In genomic region chr1:108592030-108592759, GRCh38 we compare ENCODE assay signal across 11 cellular contexts. TPM values are rescaled to one million over a fixed set of nuclear protein-coding genes. Genes with fewer than 3 reads are reported as not detected.
DNase-seq lines count a peak whose midpoint lies in the region; ATAC-seq, FAIRE-seq and TF ChIP-seq lines count a peak whose summit lies in the region.
"Had no signal": no experiment of that assay in that cellular context is flagged by ENCODE, and none has a peak within 500 bp of the region (broad histone marks: within the 10 kb centered on the region; RNA-seq: fewer than 3 reads in every experiment).

No MANE protein-coding gene starts in this region.

- WGBS in right lobe of liver (ENCODE audit: insufficient coverage, low coverage, low lambda C conversion rate, missing lambda C conversion rate): 77% methylated on average over 5 of the region's 5 CpGs
- 48% methylated on average over 5 of the region's 5 CpGs for WGBS in HepG2 (ENCODE audit: low lambda C conversion rate)

- TF ChIP-seq POLR2A in right lobe of liver (IDR thresholded peaks at IDR 0.05) (no peak), HepG2 (IDR thresholded peaks at IDR 0.05; ENCODE audit: insufficient read depth in 1 of 2, low read depth in 2 of 2, low read length in 2 of 2) (no peak), uterus (IDR thresholded peaks at IDR 0.05) (no peak)

- H3K9me3 ChIP-seq in right lobe of liver (no peaks in the 10 kb centered on the region), HepG2 (ENCODE audit: low read length) (no peaks in the 10 kb centered on the region), left lung (no peaks in the 10 kb centered on the region), uterus (no peaks in the 10 kb centered on the region)

- no TSS peak for BruUV-seq in HepG2 (replicated peaks; lab: Mats Ljungman, UMichigan)

- H3K4me3 Mint-ChIP-seq in activated CD4-positive, alpha-beta memory T cell treated with anti-CD3 and anti-CD28 coated beads for 36 hours: no peak overlapping the region

- TF ChIP-seq RAD21 in HepG2 (CRISPR knock-in tag; IDR thresholded peaks at IDR 0.05): no peak

- peaks cover 37% of the 10 kb centered on the region for H3K4me1 Mint-ChIP-seq in activated CD4-positive, alpha-beta memory T cell treated with anti-CD3 and anti-CD28 coated beads for 36 hours (ENCODE audit: low read depth)

- POLR2A ChIA-PET in HepG2 (lab: Yijun Ruan, JAX): no interaction called here
- POLR2A ChIA-PET in activated CD4-positive, alpha-beta memory T cell treated with anti-CD3 and anti-CD28 coated beads for 36 hours (lab: Charles Lee): no interaction called here

- no peak for DNase-seq in right lobe of liver
- no peak for DNase-seq in HepG2 (ENCODE audit: low spot score)
- peak; percentile 18 for DNase-seq in activated CD4-positive, alpha-beta memory T cell treated with anti-CD3 and anti-CD28 coated beads for 36 hours
- no peak for DNase-seq in left lung
- no peak for DNase-seq in uterus
- DNase-seq in NCI-H1930 (lab: John Stamatoyannopoulos, UW): no peak
- no peak for DNase-seq in NCI-H1694 (lab: John Stamatoyannopoulos, UW)
- DNase-seq: stimulated activated naive CD4-positive, alpha-beta T cell had no signal

- H3K36me3 Mint-ChIP-seq in activated CD4-positive, alpha-beta memory T cell treated with anti-CD3 and anti-CD28 coated beads for 36 hours: no peaks in the 10 kb centered on the region

- no peaks in the 10 kb centered on the region for H3K27me3 Mint-ChIP-seq in activated CD4-positive, alpha-beta memory T cell treated with anti-CD3 and anti-CD28 coated beads for 36 hours

- H3K27me3 ChIP-seq in right lobe of liver (no peaks in the 10 kb centered on the region), HepG2 (ENCODE audit: control insufficient read depth in 1 of 2, insufficient read depth in 2 of 2, low read length in 2 of 2) (no peaks in the 10 kb centered on the region), left lung (no peaks in the 10 kb centered on the region), uterus (no peaks in the 10 kb centered on the region)

- TF ChIP-seq EP300 in HepG2 (IDR thresholded peaks at IDR 0.05; ENCODE audit: low read depth in 2 of 2, low read length in 2 of 2) (no peak), HepG2 (CRISPR knock-in tag; IDR thresholded peaks at IDR 0.05; ENCODE audit: borderline replicate concordance) (no peak)

- no peak overlapping the region for H3K9ac ChIP-seq in HepG2 (ENCODE audit: insufficient read depth, low read depth, low read length)

- no peak overlapping the region for H3K27ac Mint-ChIP-seq in activated CD4-positive, alpha-beta memory T cell treated with anti-CD3 and anti-CD28 coated beads for 36 hours

- peak overlapping the region in 1 of 3 donors; percentile 2 for H3K27ac ChIP-seq in right lobe of liver
- H3K27ac ChIP-seq in HepG2 (ENCODE audit: extremely low read length, insufficient read depth, low read length): no peak overlapping the region
- peak overlapping the region; percentile 71 to 89 for H3K27ac ChIP-seq in left lung
- H3K27ac ChIP-seq in uterus: peak overlapping the region; percentile 30 to 65
- H3K27ac ChIP-seq: C4-2B had no signal

- no peak overlapping the region for H3K4me2 ChIP-seq in HepG2 (ENCODE audit: low read depth, low read length)

- no peaks in the 10 kb centered on the region for H4K20me1 ChIP-seq in HepG2 (ENCODE audit: insufficient read depth, low read length)

- intact Hi-C loops in right lobe of liver (cut with DNase I) (no loop called here), HepG2 (cut with micrococcal nuclease; ENCODE audit: unreplicated experiment) (no loop called here), left lung (cut with DNase I) (no loop called here), uterus (cut with DNase I; ENCODE audit: low total_unique reads) (no loop called here)
- intact Hi-C loops in activated CD4-positive, alpha-beta memory T cell treated with anti-CD3 and anti-CD28 coated beads for 36 hours (cut with micrococcal nuclease): no loop called here

- H3K4me1 ChIP-seq in right lobe of liver (no peaks in the 10 kb centered on the region), HepG2 (ENCODE audit: insufficient read depth, low read length) (no peaks in the 10 kb centered on the region), left lung (peaks cover 18 to 52% of the 10 kb centered on the region in 2 donors), uterus (peaks cover 0 to 5% of the 10 kb centered on the region in 2 donors)

- TF ChIP-seq CTCF in right lobe of liver (IDR thresholded peaks at IDR 0.05): no peak
- no peak for TF ChIP-seq CTCF in HepG2 (CRISPR knock-in tag; IDR thresholded peaks at IDR 0.05)
- no peak for TF ChIP-seq CTCF in left lung (IDR thresholded peaks at IDR 0.05)
- TF ChIP-seq CTCF in uterus (IDR thresholded peaks at IDR 0.05): no peak

- no peaks in the 10 kb centered on the region for H3K9me3 Mint-ChIP-seq in activated CD4-positive, alpha-beta memory T cell treated with anti-CD3 and anti-CD28 coated beads for 36 hours

- CTCF ChIA-PET in HepG2 (lab: Yijun Ruan, JAX; ENCODE audit: low intra/inter-chr PET ratio, low total read pairs): no interaction called here
- CTCF ChIA-PET in activated CD4-positive, alpha-beta memory T cell treated with anti-CD3 and anti-CD28 coated beads for 36 hours (lab: Charles Lee): interaction anchor here (1.0 to 2.4 kb wide), 3 partner anchors 32 to 52 kb away, joined by 3 to 9 read pairs (median 4); partner anchors contain the start of gene EEIG2

- peak in 3 of 4 donors; percentile 21 to 46 (median 34) for ATAC-seq in right lobe of liver
- ATAC-seq in HepG2: no peak
- ATAC-seq in left lung: peak; percentile 34
- ATAC-seq in HG03565 (IDR thresholded peaks at IDR 0.05; ENCODE audit: unreplicated experiment): no peak

- in situ Hi-C loops in HepG2 (cut with HindIII; ENCODE audit: extremely low pct_ligation_motif_present, low pct_unique_long_range_greater_than_20kb): no loop called here

- H3K79me2 ChIP-seq in HepG2 (ENCODE audit: insufficient read depth, low read length): no peaks in the 10 kb centered on the region

- H2AFZ ChIP-seq in HepG2 (ENCODE audit: low read length): no peak overlapping the region

- H3K36me3 ChIP-seq in right lobe of liver (no peaks in the 10 kb centered on the region), HepG2 (replicated peaks in 1 of 2; ENCODE audit: control insufficient read depth in 1 of 2, insufficient read depth in 2 of 2, low read length in 2 of 2) (no peaks in the 10 kb centered on the region), left lung (no peaks in the 10 kb centered on the region), uterus (no peaks in the 10 kb centered on the region)

- FAIRE-seq in HepG2 (lab: Jason Lieb, UNC): no peak
- FAIRE-seq: colon had no signal

- no peak overlapping the region for H3K4me3 ChIP-seq in right lobe of liver
- no peak overlapping the region for H3K4me3 ChIP-seq in HepG2 (replicated peaks in 1 of 3; ENCODE audit: insufficient read depth in 1 of 3, low read depth in 2 of 3, low read length in 3 of 3)
- H3K4me3 ChIP-seq in left lung: no peak overlapping the region
- H3K4me3 ChIP-seq in uterus: no peak overlapping the region

TF ChIP-seq in HepG2, 621 proteins besides CTCF, POLR2A, EP300 and RAD21 (continues in another document):
- no peak for TF ChIP-seq ZNF792 (CRISPR knock-in tag; IDR thresholded peaks at IDR 0.05)
- no peak for TF ChIP-seq ZSCAN20 (CRISPR knock-in tag; IDR thresholded peaks at IDR 0.05; ENCODE audit: borderline replicate concordance)
- no peak for TF ChIP-seq EEA1 (CRISPR knock-in tag; IDR thresholded peaks at IDR 0.05; ENCODE audit: borderline replicate concordance)
- TF ChIP-seq THAP8 (CRISPR knock-in tag; IDR thresholded peaks at IDR 0.05; ENCODE audit: borderline replicate concordance): no peak
- no peak for TF ChIP-seq ZNF772 (CRISPR knock-in tag; IDR thresholded peaks at IDR 0.05)
- TF ChIP-seq, protein P1, sequence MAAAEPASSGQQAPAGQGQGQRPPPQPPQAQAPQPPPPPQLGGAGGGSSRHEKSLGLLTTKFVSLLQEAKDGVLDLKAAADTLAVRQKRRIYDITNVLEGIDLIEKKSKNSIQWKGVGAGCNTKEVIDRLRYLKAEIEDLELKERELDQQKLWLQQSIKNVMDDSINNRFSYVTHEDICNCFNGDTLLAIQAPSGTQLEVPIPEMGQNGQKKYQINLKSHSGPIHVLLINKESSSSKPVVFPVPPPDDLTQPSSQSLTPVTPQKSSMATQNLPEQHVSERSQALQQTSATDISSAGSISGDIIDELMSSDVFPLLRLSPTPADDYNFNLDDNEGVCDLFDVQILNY (CRISPR knock-in tag; conservative IDR thresholded peaks at IDR 0.05): no peak

RNA-seq across cellular contexts. Expression of gene EEIG2, which starts 32.3 kb away (rescaled TPM):
- total RNA-seq in right lobe of liver: 1 to 10 TPM in 5 of 6 experiments, under 1 TPM in 1; 0.88 to 6.5 (median 2.6) TPM
- total RNA-seq in HepG2 (2016; rRNA removed; fragmentation: Illumina TruSeq; extraction: Trizol): 3.2 and 5.7 TPM in 2 replicates
- total RNA-seq in HepG2 (2016; cell fraction: cytosol; rRNA removed; fragmentation: Illumina TruSeq; extraction: Trizol; ENCODE audit: low read depth): 0.35 and 0.40 TPM in 2 replicates
- total RNA-seq in HepG2 (2016; cell fraction: insoluble cytoplasmic fraction; rRNA removed; fragmentation: Illumina TruSeq; extraction: Trizol): 3.6 and 5.4 TPM in 2 replicates
- total RNA-seq in HepG2 (2016; cell fraction: membrane; rRNA removed; fragmentation: Illumina TruSeq; extraction: Trizol): 2.8 and 3.5 TPM in 2 replicates
- total RNA-seq in HepG2 (2016; cell fraction: nucleus; rRNA removed; fragmentation: Illumina TruSeq; extraction: Trizol): 2.2 and 2.5 TPM in 2 replicates
- polyA plus RNA-seq in HepG2 (2011; rRNA removed): 0.81 and 0.90 TPM in 2 replicates
- 0.40 and 0.67 TPM in 2 replicates for polyA plus RNA-seq in HepG2 (2011; cell fraction: cytosol; rRNA removed)
- 0.54 and 0.63 TPM in 2 replicates for polyA plus RNA-seq in HepG2 (2011; cell fraction: nucleus; rRNA removed)
- polyA plus RNA-seq in HepG2 (2012): 1.0 and 1.2 TPM in 2 replicates
- 0.14 and 0.17 TPM in 2 replicates for polyA plus RNA-seq in HepG2 (2016; cell fraction: cytosol; fragmentation: Illumina TruSeq; extraction: Trizol; ENCODE audit: low read depth)
- 3.7 and 4.0 TPM in 2 replicates for polyA plus RNA-seq in HepG2 (2016; cell fraction: insoluble cytoplasmic fraction; fragmentation: Illumina TruSeq; extraction: Trizol; ENCODE audit: low read depth)
- 1.2 TPM in 2 replicates for polyA plus RNA-seq in HepG2 (2016; cell fraction: membrane; fragmentation: Illumina TruSeq; extraction: Trizol; ENCODE audit: low read depth)
- polyA plus RNA-seq in HepG2 (2016; cell fraction: nucleus; fragmentation: Illumina TruSeq; extraction: Trizol; ENCODE audit: insufficient read depth, low read depth): 2.1 and 2.5 TPM in 2 replicates
- polyA minus RNA-seq in HepG2 (2011; rRNA and poly(A)+ RNA removed; ENCODE audit: low replicate concordance): 0.74 and 69.9 TPM in 2 replicates
- 1.3 and 1.5 TPM in 2 replicates for polyA minus RNA-seq in HepG2 (2011; cell fraction: cytosol; rRNA and poly(A)+ RNA removed)
- 1.7 and 1.9 TPM in 2 replicates for polyA minus RNA-seq in HepG2 (2011; cell fraction: nucleus; rRNA and poly(A)+ RNA removed)
- total RNA-seq in activated CD4-positive, alpha-beta memory T cell treated with anti-CD3 and anti-CD28 coated beads for 36 hours: 1 to 10 TPM; 8.4 to 8.7 TPM
- total RNA-seq in left lung: 10 to 100 TPM; 16.4 to 16.6 TPM
- total RNA-seq in uterus: 10 to 100 TPM in 3 of 4 donors, 1 to 10 TPM in 1; 1.3 to 55.4 (median 13.1) TPM

Comparison
In these comparisons a context has a peak if more than half of its experiments do, and no peak if none do; other contexts are left out.
1. ATAC-seq: peak in right lobe of liver (3 of 4) and left lung (single experiment); none in HepG2 (single experiment) and HG03565 (single experiment).